ENCODE assay signal across 19 cellular contexts in genomic region chr2:207465894-207466293, GRCh38.
"Had no signal": no experiment of that assay in that cellular context is flagged by ENCODE, and none has a peak within 500 bp of the region (broad histone marks: within the 10 kb centered on the region; RNA-seq: fewer than 3 reads in every experiment).

No MANE protein-coding gene starts in this region.

- H3K4me3 ChIP-seq: heart left ventricle, lung, psoas muscle, skin epidermis, stomach had no signal

- H3K27ac ChIP-seq: heart left ventricle, neutrophil, psoas muscle, stomach had no signal

- ATAC-seq: effector memory CD8-positive, alpha-beta T cell; heart left ventricle; left colon; left ventricle myocardium superior; psoas muscle; sciatic nerve had no signal

- H3K9me3 ChIP-seq: heart left ventricle, neutrophil, psoas muscle, stomach had no signal

- H3K27me3 ChIP-seq: heart left ventricle, neutrophil, stomach had no signal

- H3K36me3 ChIP-seq: heart left ventricle, neutrophil, stomach had no signal

- H3K4me1 ChIP-seq: heart left ventricle, psoas muscle, stomach had no signal

- DNase-seq: effector memory CD8-positive, alpha-beta T cell; erythroblast; heart left ventricle; hippocampal formation; left colon; left ventricle myocardium superior; mesenchymal stem cell; naive B cell; psoas muscle; retina; stimulated activated CD4-positive, alpha-beta T cell treated with anti-CD3 and anti-CD28 coated beads, Interleukin-2, amount 100 ng/mL, for 24 hours; stimulated activated CD4-positive, alpha-beta T cell treated with anti-CD3 and anti-CD28 coated beads, Interleukin-4, amount 100 ng/mL, for 4 hours; stimulated activated naive CD4-positive, alpha-beta T cell; stomach; substantia nigra had no signal
